ENCODE assay signal across 2 cellular contexts in the genomic region with DNA sequence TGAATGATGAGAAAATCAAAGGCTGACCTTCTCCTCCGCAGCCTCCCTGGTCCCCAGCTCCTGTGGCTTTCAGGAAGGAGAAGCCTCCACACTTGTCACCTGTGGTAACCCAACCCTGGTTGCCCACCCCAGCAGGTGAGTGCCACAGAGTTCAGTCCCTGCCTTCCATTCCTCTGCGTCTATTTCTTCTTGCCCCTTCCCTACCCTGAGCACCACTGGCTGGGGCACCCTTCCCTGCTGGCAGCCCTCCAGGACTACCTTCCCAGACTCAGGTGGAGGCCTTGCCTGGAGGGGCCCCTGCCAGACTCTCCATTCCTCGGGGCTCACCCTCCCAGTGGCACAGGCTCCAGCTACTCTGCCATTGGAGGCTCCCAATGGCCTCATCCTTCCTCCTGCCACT.
TF ChIP-seq lines count a peak whose summit lies in the region.

No MANE protein-coding gene starts in this region.

TF ChIP-seq in HEK293, 187 proteins besides CTCF, POLR2A, EP300 and RAD21:
- 0 out of 2 replicates have a peak, but pooled peaks have one; percentile 21 for TF ChIP-seq ZIC2 (tag by site-specific recombination; IDR thresholded peaks at IDR 0.05)
- TF ChIP-seq, protein P1, sequence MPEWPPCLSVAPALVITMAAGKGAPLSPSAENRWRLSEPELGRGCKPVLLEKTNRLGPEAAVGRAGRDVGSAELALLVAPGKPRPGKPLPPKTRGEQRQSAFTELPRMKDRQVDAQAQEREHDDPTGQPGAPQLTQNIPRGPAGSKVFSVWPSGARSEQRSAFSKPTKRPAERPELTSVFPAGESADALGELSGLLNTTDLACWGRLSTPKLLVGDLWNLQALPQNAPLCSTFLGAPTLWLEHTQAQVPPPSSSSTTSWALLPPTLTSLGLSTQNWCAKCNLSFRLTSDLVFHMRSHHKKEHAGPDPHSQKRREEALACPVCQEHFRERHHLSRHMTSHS (tag by site-specific recombination; IDR thresholded peaks at IDR 0.05): no peak
- TF ChIP-seq ZNF311 (tag by site-specific recombination; IDR thresholded peaks at IDR 0.05; ENCODE audit: borderline replicate concordance): no peak

TF ChIP-seq in H1, 55 proteins besides CTCF, POLR2A, EP300 and RAD21:
- no peak for TF ChIP-seq POLR2AphosphoS5 (IDR thresholded peaks at IDR 0.05; ENCODE audit: low read depth, low read length)
- TF ChIP-seq, protein P2, sequence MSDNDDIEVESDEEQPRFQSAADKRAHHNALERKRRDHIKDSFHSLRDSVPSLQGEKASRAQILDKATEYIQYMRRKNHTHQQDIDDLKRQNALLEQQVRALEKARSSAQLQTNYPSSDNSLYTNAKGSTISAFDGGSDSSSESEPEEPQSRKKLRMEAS (IDR thresholded peaks at IDR 0.05): no peak
- no peak for TF ChIP-seq BRCA1 (IDR thresholded peaks at IDR 0.05; ENCODE audit: low read depth, low read length)
- no peak for TF ChIP-seq FOSL1 (IDR thresholded peaks at IDR 0.05; ENCODE audit: insufficient read depth, low read depth, low read length)
- TF ChIP-seq SP4 (IDR thresholded peaks at IDR 0.05; ENCODE audit: low read length): no peak
- TF ChIP-seq SUZ12 (IDR thresholded peaks at IDR 0.05; ENCODE audit: low read length): no peak
- no peak for TF ChIP-seq TEAD4 (IDR thresholded peaks at IDR 0.05; ENCODE audit: low read depth, low read length)
- no peak for TF ChIP-seq HDAC6 (IDR thresholded peaks at IDR 0.05; ENCODE audit: low read depth, low read length)
- no peak for TF ChIP-seq TAF1 (IDR thresholded peaks at IDR 0.05; ENCODE audit: low read depth, low read length)
- no peak for TF ChIP-seq RBBP5 (IDR thresholded peaks at IDR 0.05; ENCODE audit: borderline replicate concordance, low read depth, low read length)
- TF ChIP-seq TBP (IDR thresholded peaks at IDR 0.05; ENCODE audit: low read depth, low read length): no peak
- TF ChIP-seq CREB1 (IDR thresholded peaks at IDR 0.05): no peak
- TF ChIP-seq CBX8 (IDR thresholded peaks at IDR 0.05; ENCODE audit: borderline replicate concordance, low read depth, low read length): no peak
- TF ChIP-seq SP1 (IDR thresholded peaks at IDR 0.05; ENCODE audit: low read depth, low read length): no peak
- no peak for TF ChIP-seq TCF12 (IDR thresholded peaks at IDR 0.05; ENCODE audit: low read depth, low read length)
